Comparison of ENCODE assay signal across 9 cellular contexts in genomic region chr1:23964790-23965740, GRCh38. TPM values are rescaled to one million over a fixed set of nuclear protein-coding genes. Genes with fewer than 3 reads are reported as not detected.
DNase-seq lines count a peak whose midpoint lies in the region; ATAC-seq and TF ChIP-seq lines count a peak whose summit lies in the region.
"Had no signal": no experiment of that assay in that cellular context is flagged by ENCODE, and none has a peak within 500 bp of the region (broad histone marks: within the 10 kb centered on the region; RNA-seq: fewer than 3 reads in every experiment).

No MANE protein-coding gene starts in this region.

- H3K27ac Mint-ChIP-seq in stimulated activated naive CD8-positive, alpha-beta T cell treated with anti-CD3 and anti-CD28 coated beads, Interleukin-15, Interleukin-2, amounts not matched to agents 100 ng/mL and 50 ng/mL, for 24 hours = peak overlapping the region; percentile 46
- H3K27ac Mint-ChIP-seq in activated naive CD8-positive, alpha-beta T cell treated with anti-CD3 and anti-CD28 coated beads for 36 hours = peak overlapping the region; percentile 76

- no peak for DNase-seq in stimulated activated naive CD8-positive, alpha-beta T cell treated with anti-CD3 and anti-CD28 coated beads, Interleukin-15, Interleukin-2, amounts not matched to agents 100 U/mL and 50 U/mL, for 24 hours
- no peak for DNase-seq in activated naive CD8-positive, alpha-beta T cell treated with anti-CD3 and anti-CD28 coated beads for 36 hours
- DNase-seq in lower lobe of right lung = no peak
- DNase-seq in medulla oblongata (ENCODE audit: extremely low spot score) = no peak
- no peak for DNase-seq in DMS53 treated with DMSO at 0.1 percent for 48 hours (lab: John Stamatoyannopoulos, UW; ENCODE audit: unreplicated experiment)
- no peak for DNase-seq in GDM1 (lab: John Stamatoyannopoulos, UW)
- DNase-seq in NCI-H146 (lab: John Stamatoyannopoulos, UW) = no peak
- DNase-seq: activated CD4-positive, alpha-beta T cell treated with anti-CD3 and anti-CD28 coated beads, Interleukin-2, amount 50 U/mL, for 1 hour had no signal

- H3K36me3 ChIP-seq in lower lobe of right lung = peaks cover 63% of the 10 kb centered on the region

- no peaks in the 10 kb centered on the region for H3K27me3 ChIP-seq in lower lobe of right lung (ENCODE audit: low read depth)

- no peak overlapping the region for H3K4me3 Mint-ChIP-seq in stimulated activated naive CD8-positive, alpha-beta T cell treated with anti-CD3 and anti-CD28 coated beads, Interleukin-15, Interleukin-2, amounts not matched to agents 100 ng/mL and 50 ng/mL, for 24 hours
- peak overlapping the region; percentile 39 for H3K4me3 Mint-ChIP-seq in activated naive CD8-positive, alpha-beta T cell treated with anti-CD3 and anti-CD28 coated beads for 36 hours

- H3K4me1 Mint-ChIP-seq in stimulated activated naive CD8-positive, alpha-beta T cell treated with anti-CD3 and anti-CD28 coated beads, Interleukin-15, Interleukin-2, amounts not matched to agents 100 ng/mL and 50 ng/mL, for 24 hours (ENCODE audit: low read depth) = peaks cover 79% of the 10 kb centered on the region
- H3K4me1 Mint-ChIP-seq in activated naive CD8-positive, alpha-beta T cell treated with anti-CD3 and anti-CD28 coated beads for 36 hours = peaks cover 69% of the 10 kb centered on the region

- ATAC-seq in stimulated activated naive CD8-positive, alpha-beta T cell treated with anti-CD3 and anti-CD28 coated beads, Interleukin-15, Interleukin-2, amounts not matched to agents 100 U/mL and 50 U/mL, for 24 hours = no peak
- peak in 1 of 2 donors; percentile 22 for ATAC-seq in lower lobe of right lung

- H3K4me1 ChIP-seq in lower lobe of right lung = peaks cover 39% of the 10 kb centered on the region

- H3K27me3 Mint-ChIP-seq in stimulated activated naive CD8-positive, alpha-beta T cell treated with anti-CD3 and anti-CD28 coated beads, Interleukin-15, Interleukin-2, amounts not matched to agents 100 ng/mL and 50 ng/mL, for 24 hours = no peaks in the 10 kb centered on the region
- H3K27me3 Mint-ChIP-seq in activated naive CD8-positive, alpha-beta T cell treated with anti-CD3 and anti-CD28 coated beads for 36 hours = no peaks in the 10 kb centered on the region

- intact Hi-C loops in lower lobe of right lung (cut with DNase I) = no loop called here

- H3K9me3 ChIP-seq in lower lobe of right lung = no peaks in the 10 kb centered on the region

- H3K9me3 Mint-ChIP-seq in stimulated activated naive CD8-positive, alpha-beta T cell treated with anti-CD3 and anti-CD28 coated beads, Interleukin-15, Interleukin-2, amounts not matched to agents 100 ng/mL and 50 ng/mL, for 24 hours = no peaks in the 10 kb centered on the region
- H3K9me3 Mint-ChIP-seq in activated naive CD8-positive, alpha-beta T cell treated with anti-CD3 and anti-CD28 coated beads for 36 hours = no peaks in the 10 kb centered on the region

- no peak for TF ChIP-seq CTCF in lower lobe of right lung (IDR thresholded peaks at IDR 0.05)

- H3K36me3 Mint-ChIP-seq in stimulated activated naive CD8-positive, alpha-beta T cell treated with anti-CD3 and anti-CD28 coated beads, Interleukin-15, Interleukin-2, amounts not matched to agents 100 ng/mL and 50 ng/mL, for 24 hours (ENCODE audit: low read depth) = peaks cover 87% of the 10 kb centered on the region
- peaks cover 51% of the 10 kb centered on the region for H3K36me3 Mint-ChIP-seq in activated naive CD8-positive, alpha-beta T cell treated with anti-CD3 and anti-CD28 coated beads for 36 hours

- no peak overlapping the region for H3K4me3 ChIP-seq in lower lobe of right lung

- H3K27ac ChIP-seq in lower lobe of right lung = peak overlapping the region; percentile 38

RNA-seq across cellular contexts. Expression of gene PNRC2, which starts 5.4 kb away (rescaled TPM):
- 100 to 1,000 TPM; 162 to 165 TPM for total RNA-seq in activated naive CD8-positive, alpha-beta T cell treated with anti-CD3 and anti-CD28 coated beads for 36 hours
- total RNA-seq in lower lobe of right lung = 111 TPM

RNA-seq across cellular contexts. Expression of gene SRSF10, which starts 15.1 kb away (rescaled TPM):
- total RNA-seq in activated naive CD8-positive, alpha-beta T cell treated with anti-CD3 and anti-CD28 coated beads for 36 hours = 100 to 1,000 TPM; 229 to 234 TPM
- total RNA-seq in lower lobe of right lung = 93.7 TPM

RNA-seq across cellular contexts. Expression of gene CNR2, which starts 51.9 kb away (rescaled TPM):
- total RNA-seq in activated naive CD8-positive, alpha-beta T cell treated with anti-CD3 and anti-CD28 coated beads for 36 hours = under 1 TPM; 0.16 to 0.28 TPM
- not detected for total RNA-seq in lower lobe of right lung
